Comparison of ENCODE assay signal across 1 cellular context in the genomic region with DNA sequence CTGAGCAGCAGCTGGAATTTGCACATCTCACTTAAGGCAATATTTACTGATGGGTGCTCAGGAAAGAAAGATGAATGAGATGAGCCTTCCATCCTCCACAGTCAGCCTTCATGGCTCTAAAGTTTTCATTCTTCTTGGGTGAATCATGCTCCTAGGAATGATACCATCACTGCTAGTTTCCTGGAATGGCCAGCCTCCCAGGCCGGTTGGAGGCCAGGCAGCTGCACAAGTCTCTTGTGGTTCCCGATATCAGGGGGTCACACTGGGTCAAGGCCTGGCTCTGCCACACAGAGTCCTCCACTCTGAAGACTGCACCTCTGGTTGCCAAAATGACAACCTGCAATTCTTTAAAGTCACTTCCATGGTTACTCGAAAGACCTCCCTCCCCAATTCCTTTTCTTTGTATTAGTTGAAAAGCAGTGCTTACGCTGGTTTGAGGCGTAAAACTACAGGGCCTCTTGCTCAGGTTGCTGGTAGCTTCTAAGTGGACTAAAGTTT.
TF ChIP-seq lines count a peak whose summit lies in the region.

No MANE protein-coding gene starts in this region.

TF ChIP-seq in SK-N-SH, 30 proteins besides CTCF, POLR2A, EP300 and RAD21 (continued from another document):
- peak; percentile 72 for TF ChIP-seq REST (IDR thresholded peaks at IDR 0.05; ENCODE audit: low read depth, low read length)
- TF ChIP-seq, protein P1, sequence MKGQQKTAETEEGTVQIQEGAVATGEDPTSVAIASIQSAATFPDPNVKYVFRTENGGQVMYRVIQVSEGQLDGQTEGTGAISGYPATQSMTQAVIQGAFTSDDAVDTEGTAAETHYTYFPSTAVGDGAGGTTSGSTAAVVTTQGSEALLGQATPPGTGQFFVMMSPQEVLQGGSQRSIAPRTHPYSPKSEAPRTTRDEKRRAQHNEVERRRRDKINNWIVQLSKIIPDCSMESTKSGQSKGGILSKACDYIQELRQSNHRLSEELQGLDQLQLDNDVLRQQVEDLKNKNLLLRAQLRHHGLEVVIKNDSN (IDR thresholded peaks at IDR 0.05; ENCODE audit: borderline replicate concordance, low read depth) = no peak
- peak; percentile 99 for TF ChIP-seq RXRA (IDR thresholded peaks at IDR 0.05; ENCODE audit: borderline replicate concordance, low read depth)
- no peak for TF ChIP-seq USF2 (IDR thresholded peaks at IDR 0.05; ENCODE audit: borderline replicate concordance, low read depth, low read length)
- TF ChIP-seq, protein P2, sequence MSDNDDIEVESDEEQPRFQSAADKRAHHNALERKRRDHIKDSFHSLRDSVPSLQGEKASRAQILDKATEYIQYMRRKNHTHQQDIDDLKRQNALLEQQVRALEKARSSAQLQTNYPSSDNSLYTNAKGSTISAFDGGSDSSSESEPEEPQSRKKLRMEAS (IDR thresholded peaks at IDR 0.05; ENCODE audit: low read depth) = peak; percentile 76
- peak; percentile 95 for TF ChIP-seq FOSL2 (IDR thresholded peaks at IDR 0.05; ENCODE audit: borderline replicate concordance, low read depth)
- no peak for TF ChIP-seq SMC3 (IDR thresholded peaks at IDR 0.05; ENCODE audit: low read depth, low read length)
- no peak for TF ChIP-seq CHD2 (IDR thresholded peaks at IDR 0.05; ENCODE audit: low read length, partially characterized antibody)
- TF ChIP-seq SIN3A (IDR thresholded peaks at IDR 0.05; ENCODE audit: borderline replicate concordance, low read depth, low read length) = no peak
- TF ChIP-seq TAF1 (IDR thresholded peaks at IDR 0.05; ENCODE audit: borderline replicate concordance, low read depth, low read length) = 0 out of 2 replicates have a peak, but pooled peaks have one; percentile 13
- peak; percentile 51; the same call in 1 of the 2 replicates for TF ChIP-seq FOXM1 (IDR thresholded peaks at IDR 0.05; ENCODE audit: low read depth)
- peak; percentile 96 for TF ChIP-seq TCF12 (IDR thresholded peaks at IDR 0.05)
- TF ChIP-seq YY1 (IDR thresholded peaks at IDR 0.05; ENCODE audit: low read depth) = peak; percentile 37; the same call in 1 of the 2 replicates
- TF ChIP-seq ZBTB33 (IDR thresholded peaks at IDR 0.05; ENCODE audit: borderline replicate concordance, low read depth) = peak; percentile 63; the same call in 1 of the 2 replicates
- no peak for TF ChIP-seq GATA2 (CRISPR knock-in tag; IDR thresholded peaks at IDR 0.05)
- TF ChIP-seq ELF1 (IDR thresholded peaks at IDR 0.05) = 0 out of 2 replicates have a peak, but pooled peaks have one; percentile 38
- no peak for TF ChIP-seq RFX5 (IDR thresholded peaks at IDR 0.05; ENCODE audit: low read length)
- TF ChIP-seq EZH2phosphoT487 (IDR thresholded peaks at IDR 0.05; ENCODE audit: borderline replicate concordance, low read depth) = no peak
- TF ChIP-seq NFIC (IDR thresholded peaks at IDR 0.05; ENCODE audit: borderline replicate concordance) = peak; percentile 88
- TF ChIP-seq TEAD4 (IDR thresholded peaks at IDR 0.05; ENCODE audit: borderline replicate concordance, insufficient read depth) = peak; percentile 95
- TF ChIP-seq FOXJ3 (CRISPR knock-in tag; IDR thresholded peaks at IDR 0.05) = no peak
- no peak for TF ChIP-seq NRF1 (IDR thresholded peaks at IDR 0.05; ENCODE audit: low read depth, low read length)
- TF ChIP-seq GABPA (IDR thresholded peaks at IDR 0.05; ENCODE audit: low read depth) = no peak; the same call in 1 of the 2 replicates
- TF ChIP-seq MEF2A (IDR thresholded peaks at IDR 0.05; ENCODE audit: borderline replicate concordance, low read depth) = 0 out of 2 replicates have a peak, but pooled peaks have one; percentile 35
- TF ChIP-seq MXI1 (IDR thresholded peaks at IDR 0.05; ENCODE audit: low read depth, low read length) = no peak
- peak; percentile 99 for TF ChIP-seq JUND (IDR thresholded peaks at IDR 0.05)
